In genomic region chr4:118834960-118835895, GRCh38 we compare ENCODE assay signal across 8 cellular contexts. TPM values are rescaled to one million over a fixed set of nuclear protein-coding genes. Genes with fewer than 3 reads are reported as not detected.
A peak's percentile ranks its signal among the peaks of the same experiment; 100 is the strongest.
DNase-seq lines count a peak whose midpoint lies in the region; ATAC-seq and TF ChIP-seq lines count a peak whose summit lies in the region.

No MANE protein-coding gene starts in this region.

- H3K9me3 ChIP-seq in OCI-LY3 (ENCODE audit: insufficient read depth, low read length): no peaks in the 10 kb centered on the region
- no peaks in the 10 kb centered on the region for H3K9me3 ChIP-seq in esophagus muscularis mucosa
- no peaks in the 10 kb centered on the region for H3K9me3 ChIP-seq in mucosa of stomach (ENCODE audit: control insufficient read depth, low read length)

- H4K20me1 ChIP-seq in OCI-LY3 (ENCODE audit: insufficient read depth, low read length): peaks cover 8% of the 10 kb centered on the region

- H3K27ac Mint-ChIP-seq in activated T-cell treated with anti-CD3 and anti-CD28 coated beads, Interleukin-2, amount 50 U/mL, for 24 hours: peak overlapping the region; percentile 99

- peaks cover 34% of the 10 kb centered on the region for H3K4me1 Mint-ChIP-seq in activated T-cell treated with anti-CD3 and anti-CD28 coated beads, Interleukin-2, amount 50 U/mL, for 24 hours (ENCODE audit: low read depth)

- H3K27ac ChIP-seq in OCI-LY3 (ENCODE audit: low read length): peak overlapping the region; percentile 45
- H3K27ac ChIP-seq in esophagus muscularis mucosa (replicated peaks in 1 of 4): peak overlapping the region; percentile 96 to 99 (median 98)

- intact Hi-C loops in esophagus muscularis mucosa (cut with DNase I): loop anchor here (2.0 to 5.0 kb wide), 2 partner anchors 54 to 58 kb away; partner anchors contain the start of gene SYNPO2

- no peak for TF ChIP-seq CTCF in OCI-LY3 (IDR thresholded peaks at IDR 0.05; ENCODE audit: low read depth, low read length)
- no peak for TF ChIP-seq CTCF in esophagus muscularis mucosa (IDR thresholded peaks at IDR 0.05)

- peak overlapping the region; percentile 66 for H3K4me2 ChIP-seq in OCI-LY3 (ENCODE audit: low read length)

- DNase-seq in CD1c-positive myeloid dendritic cell (ENCODE audit: extremely low spot score): peak; percentile 94
- DNase-seq in activated T-cell treated with anti-CD3 and anti-CD28 coated beads, Interleukin-2, amount 50 U/mL, for 24 hours: peak; percentile 64
- DNase-seq in esophagus muscularis mucosa (ENCODE audit: extremely low spot score): peak; percentile 92
- peak; percentile 39 for DNase-seq in stimulated activated naive CD4-positive, alpha-beta T cell treated with Interleukin-2 at 50 U/mL for 16 hours (lab: John Stamatoyannopoulos, UW)

- peak overlapping the region; percentile 88 for H3K4me3 Mint-ChIP-seq in activated T-cell treated with anti-CD3 and anti-CD28 coated beads, Interleukin-2, amount 50 U/mL, for 24 hours

- peaks cover 26% of the 10 kb centered on the region for H3K79me2 ChIP-seq in OCI-LY3 (ENCODE audit: low read length)

- ATAC-seq in HG03196 (IDR thresholded peaks at IDR 0.05; ENCODE audit: unreplicated experiment): peak; percentile 70

- peaks cover 22% of the 10 kb centered on the region for H3K4me1 ChIP-seq in OCI-LY3 (ENCODE audit: low read length)
- peaks cover 18 to 53% (median 51%) of the 10 kb centered on the region in 4 donors for H3K4me1 ChIP-seq in esophagus muscularis mucosa
- peaks cover 19% of the 10 kb centered on the region for H3K4me1 ChIP-seq in mucosa of stomach (ENCODE audit: control insufficient read depth, insufficient read depth, low read length)

- no peak for TF ChIP-seq EP300 in esophagus muscularis mucosa (IDR thresholded peaks at IDR 0.05)

- no peaks in the 10 kb centered on the region for H3K27me3 ChIP-seq in OCI-LY3 (ENCODE audit: low read depth, low read length)
- H3K27me3 ChIP-seq in esophagus muscularis mucosa: no peaks in the 10 kb centered on the region
- no peaks in the 10 kb centered on the region for H3K27me3 ChIP-seq in mucosa of stomach (ENCODE audit: control insufficient read depth, insufficient read depth, low read length)

- H3K4me3 ChIP-seq in OCI-LY3 (ENCODE audit: low read length): peak overlapping the region; percentile 97
- H3K4me3 ChIP-seq in esophagus muscularis mucosa: peak overlapping the region; percentile 80 to 98 (median 98)
- peak overlapping the region; percentile 98 for H3K4me3 ChIP-seq in mucosa of stomach (ENCODE audit: low read length)

- no peaks in the 10 kb centered on the region for H3K9me3 Mint-ChIP-seq in activated T-cell treated with anti-CD3 and anti-CD28 coated beads, Interleukin-2, amount 50 U/mL, for 24 hours

- peaks cover 41% of the 10 kb centered on the region for H3K36me3 Mint-ChIP-seq in activated T-cell treated with anti-CD3 and anti-CD28 coated beads, Interleukin-2, amount 50 U/mL, for 24 hours (ENCODE audit: low read depth)

- WGBS in esophagus muscularis mucosa: 0% methylated on average over 16 of the region's 31 CpGs

- H3K36me3 ChIP-seq in OCI-LY3 (replicated peaks; ENCODE audit: low read depth, low read length): peaks cover 13% of the 10 kb centered on the region
- peaks cover 0 to 32% (median 21%) of the 10 kb centered on the region in 4 donors for H3K36me3 ChIP-seq in esophagus muscularis mucosa
- H3K36me3 ChIP-seq in mucosa of stomach (ENCODE audit: control insufficient read depth, insufficient read depth, low read length): peaks cover 4% of the 10 kb centered on the region

- H3K9ac ChIP-seq in OCI-LY3 (ENCODE audit: low read length) (peak overlapping the region; percentile 97), mucosa of stomach (ENCODE audit: low read length) (peak overlapping the region; percentile 98)

- H3K27me3 Mint-ChIP-seq in activated T-cell treated with anti-CD3 and anti-CD28 coated beads, Interleukin-2, amount 50 U/mL, for 24 hours: no peaks in the 10 kb centered on the region

- H2AFZ ChIP-seq in OCI-LY3 (ENCODE audit: low read depth, low read length): peak overlapping the region; percentile 64; the same call in 1 of the 2 replicates

- TF ChIP-seq POLR2A in GM19099 (IDR thresholded peaks at IDR 0.05; ENCODE audit: extremely low read depth, insufficient read length, low read depth) (peak; percentile 64), esophagus muscularis mucosa (IDR thresholded peaks at IDR 0.05; ENCODE audit: low read depth) (no peak)

RNA-seq across cellular contexts. Expression of gene SEC24D, which starts 0.7 kb away (rescaled TPM):
- 10 to 100 TPM; 29.1 to 41.5 (median 37.0) TPM for total RNA-seq in esophagus muscularis mucosa

RNA-seq across cellular contexts. Expression of gene SYNPO2, which starts 53.4 kb away (rescaled TPM):
- 1,000 to 10,000 TPM; 2,073 to 2,783 (median 2,517) TPM for total RNA-seq in esophagus muscularis mucosa

Comparison
In these comparisons a context has a peak if more than half of its experiments do, and no peak if none do; other contexts are left out.
1. Peak in every context shown above with its lines: DNase-seq, ATAC-seq, H3K4me3 ChIP-seq and H3K27ac ChIP-seq.
2. DNase-seq: peak in every context shown above with its lines; median percentile 94 in CD1c-positive myeloid dendritic cell; 92 in esophagus muscularis mucosa; 64 in activated T-cell treated with anti-CD3 and anti-CD28 coated beads, Interleukin-2, amount 50 U/mL, for 24 hours; 39 in stimulated activated naive CD4-positive, alpha-beta T cell treated with Interleukin-2 at 50 U/mL for 16 hours.